ENCODE assay signal across 16 cellular contexts in the genomic region with DNA sequence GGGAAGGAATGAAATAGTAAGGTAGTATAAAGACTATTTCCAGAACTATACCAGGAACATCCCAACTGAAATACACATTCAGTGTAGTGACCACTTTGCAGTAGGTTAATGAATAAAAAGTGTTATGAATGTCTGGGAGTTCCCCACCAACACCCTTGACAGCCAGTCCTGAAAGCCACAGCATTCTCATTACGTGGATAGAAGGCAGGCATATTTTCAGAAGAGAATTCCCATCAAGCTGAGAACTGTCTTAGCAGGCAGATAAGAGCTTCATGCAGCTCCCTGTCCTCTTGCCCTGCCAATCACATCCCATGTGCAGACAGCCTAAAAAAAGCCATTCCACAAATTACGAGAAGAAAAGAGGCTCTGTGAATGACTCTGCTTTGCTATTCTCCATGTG.
"Had no signal": no experiment of that assay in that cellular context is flagged by ENCODE, and none has a peak within 500 bp of the region (broad histone marks: within the 10 kb centered on the region; RNA-seq: fewer than 3 reads in every experiment).

No MANE protein-coding gene starts in this region.

- H3K27ac ChIP-seq: dorsolateral prefrontal cortex, prostate gland, skin epidermis, tibial artery had no signal

- H3K27me3 ChIP-seq: tibial artery had no signal

- ATAC-seq: activated naive CD4-positive, alpha-beta T cell treated with anti-CD3 and anti-CD28 coated beads, Interleukin-2, amount 50 U/mL, for 72 hours; mucosa of descending colon; stimulated activated naive CD8-positive, alpha-beta T cell treated with anti-CD3 and anti-CD28 coated beads, Interleukin-15, Interleukin-2, amounts not matched to agents 100 U/mL and 50 U/mL, for 24 hours had no signal

- H3K9me3 ChIP-seq: mucosa of descending colon, prostate gland, tibial artery had no signal

- H3K4me1 ChIP-seq: prostate gland, tibial artery had no signal

- H3K36me3 ChIP-seq: prostate gland, tibial artery had no signal

- H3K4me3 ChIP-seq: dorsolateral prefrontal cortex, mucosa of descending colon, prostate gland, skin epidermis, tibial artery had no signal

- DNase-seq: activated CD4-positive, alpha-beta T cell treated with anti-CD3 and anti-CD28 coated beads, Interleukin-2, amount 50 U/mL, for 4 hours; activated gamma-delta T cell treated with Interleukin-2 at 50 U/mL for 16 hours; activated T-cell treated with anti-CD3 and anti-CD28 coated beads for 4 hours; dorsolateral prefrontal cortex; foreskin fibroblast; glutamatergic neuron; hypothalamus; mucosa of descending colon; naive B cell; right cardiac atrium; stimulated activated naive CD8-positive, alpha-beta T cell treated with anti-CD3 and anti-CD28 coated beads, Interleukin-15, Interleukin-2, amounts not matched to agents 100 U/mL and 50 U/mL, for 24 hours; substantia nigra; tibial artery had no signal
